ENCODE assay signal across 8 cellular contexts in the genomic region with DNA sequence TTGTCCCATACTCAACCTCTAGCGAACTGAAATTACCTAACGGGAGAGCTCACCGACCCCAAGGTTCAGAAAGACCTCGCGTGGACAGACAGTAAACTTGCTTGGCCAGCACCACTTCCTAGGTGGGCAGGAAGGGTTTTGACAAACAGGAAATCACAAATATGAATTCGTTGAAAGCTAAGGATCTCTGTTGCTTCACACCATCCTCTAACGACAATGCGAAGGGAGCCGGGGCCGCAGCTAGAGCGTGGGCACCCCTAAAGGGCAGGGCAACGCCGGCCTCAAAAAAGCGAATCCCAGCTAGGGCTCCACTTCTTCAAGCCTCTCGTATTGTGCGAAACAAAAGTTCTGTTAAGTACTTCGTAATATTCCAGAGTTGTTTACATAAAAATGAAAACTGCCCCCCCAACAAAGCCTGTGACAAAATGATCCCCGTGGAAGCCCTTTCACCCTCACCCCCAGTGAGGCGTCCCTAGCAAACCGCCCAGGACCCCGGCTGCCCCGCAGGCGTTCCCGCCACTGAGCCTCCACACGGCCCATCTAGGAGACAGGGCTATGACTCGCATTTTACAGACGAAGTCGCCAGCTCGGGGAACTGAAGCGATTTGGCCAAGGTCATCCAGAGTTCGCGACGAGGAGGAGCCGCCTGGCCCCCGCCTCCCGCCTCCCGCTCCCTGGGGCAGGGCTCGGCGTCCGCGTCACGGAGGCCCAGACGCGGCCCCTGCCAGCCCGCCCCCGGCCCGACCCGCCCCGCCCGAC. TPM values are rescaled to one million over a fixed set of nuclear protein-coding genes. Genes with fewer than 3 reads are reported as not detected.
DNase-seq lines count a peak whose midpoint lies in the region; ATAC-seq, FAIRE-seq and TF ChIP-seq lines count a peak whose summit lies in the region.

No MANE protein-coding gene starts in this region.

- H3K27ac ChIP-seq in neutrophil (peak overlapping the region; percentile 98), substantia nigra (ENCODE audit: low read depth, low read length, poor library complexity, severe bottlenecking) (peak overlapping the region; percentile 74)

- H3K4me3 ChIP-seq in neutrophil (ENCODE audit: low read depth in 1 of 2, low read length in 1 of 2): peak overlapping the region; percentile 75 to 81

- no peaks in the 10 kb centered on the region for H3K9me3 ChIP-seq in neutrophil

- DNase-seq in COR-L47 (lab: John Stamatoyannopoulos, UW) (peak; percentile 16), HS-27A (ENCODE audit: low read depth) (peak; percentile 30), SHP77 treated with DMSO at 0.1 percent for 48 hours (lab: John Stamatoyannopoulos, UW) (peak; percentile 35), frontal cortex (ENCODE audit: low spot score in 2 of 2) (peak; percentile 77 to 79), substantia nigra (lab: John Stamatoyannopoulos, UW) (peak in 45 of 49 donors; percentile 32 to 92 (median 79))
- peak; percentile 72 for DNase-seq in activated gamma-delta T cell treated with anti-CD3 and anti-CD28 coated beads, Interleukin-2, amount 50 U/mL, for 16 hours (ENCODE audit: low read depth)

- H3K36me3 ChIP-seq in neutrophil: no peaks in the 10 kb centered on the region

- FAIRE-seq in frontal cortex (lab: Jason Lieb, UNC): no peak

- peaks cover 14 to 26% of the 10 kb centered on the region in 2 experiments for H3K4me1 ChIP-seq in neutrophil (ENCODE audit: control insufficient read depth in 1 of 2, insufficient read depth in 1 of 2, low read depth in 1 of 2, low read length in 1 of 2)

- ATAC-seq in GM21360 (IDR thresholded peaks at IDR 0.05; ENCODE audit: unreplicated experiment): peak; percentile 67

- TF ChIP-seq CTCF in neutrophil (IDR thresholded peaks at IDR 0.05): no peak

- no peaks in the 10 kb centered on the region for H3K27me3 ChIP-seq in neutrophil

RNA-seq across cellular contexts. Expression of a gene that starts 0.5 kb away (rescaled TPM):
- total RNA-seq in frontal cortex: 22.0 TPM

RNA-seq across cellular contexts. Expression of a gene that starts 5.0 kb away (rescaled TPM):
- 0.41 TPM for total RNA-seq in frontal cortex

Comparison
In these comparisons a context has a peak if more than half of its experiments do, and no peak if none do; other contexts are left out.
1. Peak in every context shown above with its lines: DNase-seq, ATAC-seq, H3K4me3 ChIP-seq and H3K27ac ChIP-seq.
2. DNase-seq: peak in every context shown above with its lines; median percentile 79 in substantia nigra; 78 in frontal cortex; 72 in activated gamma-delta T cell treated with anti-CD3 and anti-CD28 coated beads, Interleukin-2, amount 50 U/mL, for 16 hours; 35 in SHP77 treated with DMSO at 0.1 percent for 48 hours; 30 in HS-27A; 16 in COR-L47.